In the genomic region with DNA sequence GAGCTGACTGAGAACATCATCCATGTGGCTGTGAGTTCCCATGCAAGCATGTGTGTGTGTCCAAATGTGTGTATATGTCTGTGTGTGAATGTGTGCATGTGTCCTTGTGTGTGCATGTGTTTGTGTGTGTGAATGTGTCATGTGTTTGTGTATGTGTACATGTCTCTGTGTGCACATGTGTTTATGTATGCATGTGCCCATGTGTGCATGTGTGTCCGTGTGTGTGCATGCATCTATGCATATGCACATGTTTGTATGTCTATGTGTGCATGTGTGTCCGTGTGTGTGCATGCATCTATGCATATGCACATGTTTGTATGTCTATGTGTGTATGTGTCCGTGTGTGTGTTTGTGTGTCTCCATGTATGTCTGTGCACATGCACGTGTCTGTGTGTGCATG, we compare ENCODE assay signal across 1 cellular context.
TF ChIP-seq lines count a peak whose summit lies in the region.

No MANE protein-coding gene starts in this region.

TF ChIP-seq in IMR-90, 13 proteins besides CTCF, POLR2A, EP300 and RAD21 (continued from another document):
- no peak for TF ChIP-seq MAZ (IDR thresholded peaks at IDR 0.05; ENCODE audit: borderline replicate concordance, low read depth, low read length)
- TF ChIP-seq SMC3 (IDR thresholded peaks at IDR 0.05; ENCODE audit: low read depth, low read length), result no peak
- TF ChIP-seq MAFK (IDR thresholded peaks at IDR 0.05; ENCODE audit: low read depth, low read length), result no peak
TF ChIP-seq in IMR-90: peak in this region for 0.
